1 cellular context compared by ENCODE assay signal in genomic region chr10:43114743-43115611, GRCh38.
TF ChIP-seq lines count a peak whose summit lies in the region.

No MANE protein-coding gene starts in this region.

TF ChIP-seq in HepG2, 621 proteins besides CTCF, POLR2A, EP300 and RAD21:
- TF ChIP-seq CC2D1A (CRISPR knock-in tag; IDR thresholded peaks at IDR 0.05) (no peak), AFF4 (CRISPR knock-in tag; IDR thresholded peaks at IDR 0.05) (no peak), AHDC1 (CRISPR knock-in tag; IDR thresholded peaks at IDR 0.05; ENCODE audit: borderline replicate concordance) (no peak)
TF ChIP-seq in HepG2: peak in this region for 0.
